In genomic region chr16:4280625-4281024, GRCh38 we compare ENCODE assay signal across 28 cellular contexts. TPM values are rescaled to one million over a fixed set of nuclear protein-coding genes. Genes with fewer than 3 reads are reported as not detected.
"Had no signal": no experiment of that assay in that cellular context is flagged by ENCODE, and none has a peak within 500 bp of the region (broad histone marks: within the 10 kb centered on the region; RNA-seq: fewer than 3 reads in every experiment).

No MANE protein-coding gene starts in this region.

- H3K9me3 ChIP-seq: ovary, psoas muscle, spleen, stomach, thoracic aorta, thyroid gland, transverse colon, upper lobe of right lung, uterus had no signal

- DNase-seq: naive thymus-derived CD4-positive, alpha-beta T cell; natural killer cell; occipital lobe; ovary; posterior cingulate gyrus; psoas muscle; right cardiac atrium; spleen; stimulated activated CD4-positive, alpha-beta T cell treated with anti-CD3 and anti-CD28 coated beads, Interleukin-12 subunit alpha, Interleukin-12 subunit beta, amount 100 ng/mL, for 4 hours; stimulated activated CD4-positive, alpha-beta T cell treated with anti-CD3 and anti-CD28 coated beads, Interleukin-1b, Interleukin-23, amount 100 ng/mL, for 48 hours; stimulated activated CD4-positive, alpha-beta T cell treated with anti-CD3 and anti-CD28 coated beads, Interleukin-4, amount 100 ng/mL, for 24 hours; stimulated activated naive B cell treated with anti-CD40 and anti-IgM and Interleukin-4, amounts not matched to agents 10 μg/mL and 1 μg/mL and 100 μg/mL, for 72 hours; stimulated activated naive CD4-positive, alpha-beta T cell treated with Interleukin-2 at 50 U/mL for 16 hours; stomach; thyroid gland; transverse colon; upper lobe of right lung; uterus had no signal

- H3K4me3 ChIP-seq: neural progenitor cell, ovary, psoas muscle, skin epidermis, smooth muscle cell, spleen, stomach, thoracic aorta, thyroid gland, transverse colon, upper lobe of right lung, uterus had no signal

- H2AFZ ChIP-seq: neural progenitor cell, parathyroid adenoma had no signal

- H3K9ac ChIP-seq: neural progenitor cell, parathyroid adenoma had no signal

- H3K79me2 ChIP-seq: parathyroid adenoma had no signal

- H3K36me3 ChIP-seq: neural progenitor cell, ovary, spleen, stomach, thoracic aorta, thyroid gland, transverse colon, upper lobe of right lung, uterus had no signal

- H3K27me3 ChIP-seq: neural progenitor cell, ovary, thyroid gland, transverse colon, upper lobe of right lung, uterus had no signal

- H3K4me1 ChIP-seq: neural progenitor cell, psoas muscle, spleen, stomach, thyroid gland, transverse colon, upper lobe of right lung, uterus had no signal

- H3K4me2 ChIP-seq: neural progenitor cell, smooth muscle cell had no signal

- H3K27ac ChIP-seq: neural progenitor cell, ovary, parathyroid adenoma, psoas muscle, skin epidermis, spleen, stomach, thoracic aorta, thyroid gland, transverse colon, upper lobe of right lung, uterus had no signal

- ATAC-seq: naive thymus-derived CD4-positive, alpha-beta T cell; natural killer cell; psoas muscle; right cardiac atrium; sciatic nerve; stimulated activated effector memory CD8-positive, alpha-beta T cell treated with anti-CD3 and anti-CD28 coated beads, Interleukin-12 subunit alpha, Interleukin-12 subunit beta, amount 100 ng/mL, for 72 hours; stimulated activated naive B cell treated with anti-CD40 and anti-IgM and Interleukin-4, amounts not matched to agents 10 μg/mL and 1 μg/mL and 100 μg/mL, for 72 hours; upper lobe of right lung had no signal

RNA-seq across cellular contexts. Expression of gene GLIS2, which starts 35.2 kb away (rescaled TPM):
- polyA plus RNA-seq: naive thymus-derived CD4-positive, alpha-beta T cell had no signal

RNA-seq across cellular contexts. Expression of gene SRL, which starts 38.7 kb away (rescaled TPM):
- total RNA-seq: naive thymus-derived CD4-positive, alpha-beta T cell; natural killer cell; osteoblast; progenitor cell of endocrine pancreas; smooth muscle cell had no signal
- polyA plus RNA-seq: naive thymus-derived CD4-positive, alpha-beta T cell; neural cell; smooth muscle cell had no signal
